32 cellular contexts compared by ENCODE assay signal in genomic region chr2:70603066-70603465, GRCh38. TPM values are rescaled to one million over a fixed set of nuclear protein-coding genes. Genes with fewer than 3 reads are reported as not detected.
A peak's percentile ranks its signal among the peaks of the same experiment; 100 is the strongest.
DNase-seq lines count a peak whose midpoint lies in the region; ATAC-seq and TF ChIP-seq lines count a peak whose summit lies in the region.
"Had no signal": no experiment of that assay in that cellular context is flagged by ENCODE, and none has a peak within 500 bp of the region (broad histone marks: within the 10 kb centered on the region; RNA-seq: fewer than 3 reads in every experiment).

No MANE protein-coding gene starts in this region.

- H3K36me3 ChIP-seq in HCT116 (ENCODE audit: control insufficient read depth in 1 of 2, insufficient read depth in 2 of 2, low read length in 2 of 2) = no peaks in the 10 kb centered on the region
- no peaks in the 10 kb centered on the region for H3K36me3 ChIP-seq in upper lobe of left lung
- H3K36me3 ChIP-seq: brain microvascular endothelial cell, heart right ventricle, right lobe of liver, upper lobe of right lung had no signal

- H2AFZ ChIP-seq in HCT116 (ENCODE audit: low read depth, low read length, poor library complexity, severe bottlenecking) = peak overlapping the region; percentile 72

- TF ChIP-seq POLR2A in HCT116 (IDR thresholded peaks at IDR 0.05; ENCODE audit: borderline replicate concordance, extremely low read depth, insufficient read depth, insufficient read length) = no peak
- TF ChIP-seq POLR2A in upper lobe of left lung (IDR thresholded peaks at IDR 0.05) = no peak

- H3K9ac ChIP-seq in HCT116 (ENCODE audit: low read length) = no peak overlapping the region

- no TSS peak for BruUV-seq in HCT116 (replicated peaks; lab: Mats Ljungman, UMichigan)

- H4K20me1 ChIP-seq in HCT116 (ENCODE audit: insufficient read depth) = no peaks in the 10 kb centered on the region

- H3K4me1 Mint-ChIP-seq in activated CD8-positive, alpha-beta T cell treated with anti-CD3 and anti-CD28 coated beads for 36 hours (ENCODE audit: low read depth) = peaks cover 5% of the 10 kb centered on the region
- H3K4me1 Mint-ChIP-seq in activated CD8-positive, alpha-beta T cell treated with anti-CD3 and anti-CD28 coated beads, Interleukin-2, amount 10 ng/mL, durations not matched to agents 7 days and 5 days (ENCODE audit: low read depth) = peaks cover 5% of the 10 kb centered on the region
- H3K4me1 Mint-ChIP-seq in T-helper 17 cell (peaks cover 12% of the 10 kb centered on the region), neural crest cell (peaks cover 7% of the 10 kb centered on the region)
- H3K4me1 Mint-ChIP-seq: IgD-negative memory B cell; stimulated activated memory B cell treated with anti-CD40 and anti-IgM and Interleukin-4, amounts not matched to agents 10 μg/mL and 1 μg/mL and 100 μg/mL, for 72 hours had no signal

- TF ChIP-seq RAD21 in HCT116 (IDR thresholded peaks at IDR 0.05; ENCODE audit: low read depth) = no peak

- ATAC-seq in activated CD8-positive, alpha-beta T cell treated with anti-CD3 and anti-CD28 coated beads for 36 hours = no peak
- no peak for ATAC-seq in activated CD8-positive, alpha-beta T cell treated with anti-CD3 and anti-CD28 coated beads, Interleukin-2, amount 10 ng/mL, durations not matched to agents 7 days and 5 days
- ATAC-seq in HCT116 (no peak), T-helper 17 cell (no peak), HG03520 (IDR thresholded peaks at IDR 0.05; ENCODE audit: unreplicated experiment) (no peak), upper lobe of left lung (ENCODE audit: low FRiP score in 2 of 2) (no peak)
- ATAC-seq: heart right ventricle; left cardiac atrium; right lobe of liver; stimulated activated memory B cell treated with anti-CD40 and anti-IgM and Interleukin-4, amounts not matched to agents 10 μg/mL and 1 μg/mL and 100 μg/mL, for 72 hours; upper lobe of right lung had no signal

- RAD21 ChIA-PET in HCT116 (lab: Charles Lee; ENCODE audit: low non-redundant PET in 1 of 2, low total read pairs in 2 of 2, uncharacterized antibody in 2 of 2, unreplicated experiment in 2 of 2) = no interaction called here

- CTCF ChIA-PET in activated CD8-positive, alpha-beta T cell treated with anti-CD3 and anti-CD28 coated beads for 36 hours (lab: Charles Lee) = interaction anchor here (1.5 to 2.1 kb wide), 2 partner anchors 14 to 15 kb away, joined by 3 to 8 read pairs; no protein-coding TSS in a partner anchor
- CTCF ChIA-PET in activated CD8-positive, alpha-beta T cell treated with anti-CD3 and anti-CD28 coated beads, Interleukin-2, amount 10 ng/mL, durations not matched to agents 7 days and 5 days (lab: Charles Lee) = interaction anchor here (1.4 kb wide), 1 partner anchor 14 kb away, joined by 4 read pairs; no protein-coding TSS in a partner anchor
- CTCF ChIA-PET in HCT116 (lab: Charles Lee) = interaction anchor here (1.6 kb wide), 1 partner anchor 14 kb away, joined by 5 read pairs; no protein-coding TSS in a partner anchor

- H3K79me2 ChIP-seq in HCT116 (ENCODE audit: insufficient read depth, low read length) = no peaks in the 10 kb centered on the region

- H3K36me3 Mint-ChIP-seq in activated CD8-positive, alpha-beta T cell treated with anti-CD3 and anti-CD28 coated beads for 36 hours (ENCODE audit: low read depth) = no peaks in the 10 kb centered on the region
- no peaks in the 10 kb centered on the region for H3K36me3 Mint-ChIP-seq in activated CD8-positive, alpha-beta T cell treated with anti-CD3 and anti-CD28 coated beads, Interleukin-2, amount 10 ng/mL, durations not matched to agents 7 days and 5 days (ENCODE audit: low read depth)
- H3K36me3 Mint-ChIP-seq in T-helper 17 cell (ENCODE audit: low read depth) = peaks cover 3% of the 10 kb centered on the region
- H3K36me3 Mint-ChIP-seq in neural crest cell (ENCODE audit: low read depth) = peaks cover 2% of the 10 kb centered on the region
- H3K36me3 Mint-ChIP-seq: IgD-negative memory B cell; stimulated activated memory B cell treated with anti-CD40 and anti-IgM and Interleukin-4, amounts not matched to agents 10 μg/mL and 1 μg/mL and 100 μg/mL, for 72 hours had no signal

- no peaks in the 10 kb centered on the region for H3K9me2 ChIP-seq in HCT116 (ENCODE audit: insufficient read depth)

- intact Hi-C loops in activated CD8-positive, alpha-beta T cell treated with anti-CD3 and anti-CD28 coated beads for 36 hours (cut with micrococcal nuclease) = no loop called here
- intact Hi-C loops in HCT116 (cut with micrococcal nuclease) = no loop called here

- TF ChIP-seq CTCF in activated CD8-positive, alpha-beta T cell treated with anti-CD3 and anti-CD28 coated beads for 36 hours (IDR thresholded peaks at IDR 0.05) = peak; percentile 34
- TF ChIP-seq CTCF in HCT116 (IDR thresholded peaks at IDR 0.05 in 2 of 3, conservative IDR thresholded peaks at IDR 0.05 in 1 of 3; ENCODE audit: borderline replicate concordance in 1 of 3, insufficient read depth in 1 of 3, low read depth in 2 of 3, low read length in 2 of 3) = no peak; a peak in 1 of 6 replicates
- peak; percentile 44 for TF ChIP-seq CTCF in neural crest cell (conservative IDR thresholded peaks at IDR 0.05)
- TF ChIP-seq CTCF in upper lobe of left lung (IDR thresholded peaks at IDR 0.05) = no peak

- H3K9me3 ChIP-seq in HCT116 (ENCODE audit: control insufficient read depth in 1 of 2, insufficient read depth in 1 of 2, low read depth in 1 of 2, low read length in 2 of 2) (no peaks in the 10 kb centered on the region), T-helper 17 cell (ENCODE audit: control insufficient read depth, low read length, poor library complexity, severe bottlenecking) (peaks cover 3% of the 10 kb centered on the region), upper lobe of left lung (peaks cover 0 to 5% (median 2%) of the 10 kb centered on the region in 4 donors)
- H3K9me3 ChIP-seq: right lobe of liver, upper lobe of right lung had no signal

- DNase-seq in activated CD8-positive, alpha-beta T cell treated with anti-CD3 and anti-CD28 coated beads for 36 hours = no peak
- DNase-seq in activated CD8-positive, alpha-beta T cell treated with anti-CD3 and anti-CD28 coated beads, Interleukin-2, amount 10 ng/mL, durations not matched to agents 7 days and 5 days = no peak
- no peak for DNase-seq in HCT116 (ENCODE audit: low read depth, low spot score)
- DNase-seq in T-helper 17 cell = no peak
- DNase-seq in neural crest cell (ENCODE audit: low read depth, low spot score) = no peak
- no peak for DNase-seq in nucleus accumbens (lab: John Stamatoyannopoulos, UW)
- no peak for DNase-seq in upper lobe of left lung
- DNase-seq: activated CD4-positive, alpha-beta T cell treated with anti-CD3 and anti-CD28 coated beads, Interleukin-2, amount 50 U/mL, for 1 hour; activated naive CD4-positive, alpha-beta T cell treated with anti-CD3 and anti-CD28 coated beads, Interleukin-2, amount 50 U/mL, for 16 hours; amniotic stem cell; brain microvascular endothelial cell; effector CD8-positive, alpha-beta T cell; erythroblast; GOT3; heart right ventricle; left cardiac atrium; NCI-H1417; NCI-H2081; NCI-H2227 treated with DMSO at 0.1 percent for 48 hours; NCI-H526 treated with DMSO at 0.1 percent for 48 hours; right lobe of liver; RPMI8226; stimulated activated CD4-positive, alpha-beta T cell treated with anti-CD3 and anti-CD28 coated beads, Interleukin-12 subunit alpha, Interleukin-12 subunit beta, amount 100 ng/mL, for 4 hours; stimulated activated CD4-positive, alpha-beta T cell treated with anti-CD3 and anti-CD28 coated beads, Interleukin-4, amount 100 ng/mL, for 4 hours; substantia nigra; upper lobe of right lung had no signal

- H3K9me3 Mint-ChIP-seq in activated CD8-positive, alpha-beta T cell treated with anti-CD3 and anti-CD28 coated beads for 36 hours = peaks cover 3% of the 10 kb centered on the region
- peaks cover 3% of the 10 kb centered on the region for H3K9me3 Mint-ChIP-seq in activated CD8-positive, alpha-beta T cell treated with anti-CD3 and anti-CD28 coated beads, Interleukin-2, amount 10 ng/mL, durations not matched to agents 7 days and 5 days (ENCODE audit: insufficient read depth)
- H3K9me3 Mint-ChIP-seq in neural crest cell = peaks cover 3% of the 10 kb centered on the region
- H3K9me3 Mint-ChIP-seq: stimulated activated memory B cell treated with anti-CD40 and anti-IgM and Interleukin-4, amounts not matched to agents 10 μg/mL and 1 μg/mL and 100 μg/mL, for 72 hours; T-helper 2 cell treated with Interferon-gamma antibody and Interleukin-4, amounts not matched to agents 5 μg/mL and 100 μg/mL, for 36 hours had no signal

- POLR2A ChIA-PET in activated CD8-positive, alpha-beta T cell treated with anti-CD3 and anti-CD28 coated beads for 36 hours (lab: Charles Lee) = no interaction called here
- POLR2A ChIA-PET in activated CD8-positive, alpha-beta T cell treated with anti-CD3 and anti-CD28 coated beads, Interleukin-2, amount 10 ng/mL, durations not matched to agents 7 days and 5 days (lab: Charles Lee) = no interaction called here
- POLR2A ChIA-PET in HCT116 (lab: Charles Lee) = no interaction called here

- no peaks in the 10 kb centered on the region for H3K27me3 ChIP-seq in HCT116 (ENCODE audit: insufficient read depth, low read length)
- H3K27me3 ChIP-seq in upper lobe of left lung = no peaks in the 10 kb centered on the region
- H3K27me3 ChIP-seq: brain microvascular endothelial cell, right lobe of liver had no signal

- no peak overlapping the region for H3K27ac Mint-ChIP-seq in activated CD8-positive, alpha-beta T cell treated with anti-CD3 and anti-CD28 coated beads for 36 hours
- H3K27ac Mint-ChIP-seq in activated CD8-positive, alpha-beta T cell treated with anti-CD3 and anti-CD28 coated beads, Interleukin-2, amount 10 ng/mL, durations not matched to agents 7 days and 5 days = no peak overlapping the region
- H3K27ac Mint-ChIP-seq in T-helper 17 cell (peak overlapping the region; percentile 57), neural crest cell (ENCODE audit: unreplicated experiment) (no peak overlapping the region)
- H3K27ac Mint-ChIP-seq: IgD-negative memory B cell; stimulated activated memory B cell treated with anti-CD40 and anti-IgM and Interleukin-4, amounts not matched to agents 10 μg/mL and 1 μg/mL and 100 μg/mL, for 72 hours; T-helper 2 cell treated with Interferon-gamma antibody and Interleukin-4, amounts not matched to agents 5 μg/mL and 100 μg/mL, for 36 hours had no signal

- no peak overlapping the region for H3K4me2 ChIP-seq in HCT116 (ENCODE audit: low read length)

- H3K27me3 Mint-ChIP-seq in activated CD8-positive, alpha-beta T cell treated with anti-CD3 and anti-CD28 coated beads for 36 hours = peaks cover 3% of the 10 kb centered on the region
- H3K27me3 Mint-ChIP-seq in activated CD8-positive, alpha-beta T cell treated with anti-CD3 and anti-CD28 coated beads, Interleukin-2, amount 10 ng/mL, durations not matched to agents 7 days and 5 days (ENCODE audit: low read depth) = peaks cover 18% of the 10 kb centered on the region
- H3K27me3 Mint-ChIP-seq in T-helper 17 cell (peaks cover 38% of the 10 kb centered on the region), neural crest cell (ENCODE audit: low read depth) (no peaks in the 10 kb centered on the region)

- no peak overlapping the region for H3K4me3 Mint-ChIP-seq in activated CD8-positive, alpha-beta T cell treated with anti-CD3 and anti-CD28 coated beads for 36 hours
- no peak overlapping the region for H3K4me3 Mint-ChIP-seq in activated CD8-positive, alpha-beta T cell treated with anti-CD3 and anti-CD28 coated beads, Interleukin-2, amount 10 ng/mL, durations not matched to agents 7 days and 5 days
- H3K4me3 Mint-ChIP-seq in T-helper 17 cell = no peak overlapping the region
- no peak overlapping the region for H3K4me3 Mint-ChIP-seq in neural crest cell
- H3K4me3 Mint-ChIP-seq: IgD-negative memory B cell; stimulated activated memory B cell treated with anti-CD40 and anti-IgM and Interleukin-4, amounts not matched to agents 10 μg/mL and 1 μg/mL and 100 μg/mL, for 72 hours; T-helper 2 cell treated with Interferon-gamma antibody and Interleukin-4, amounts not matched to agents 5 μg/mL and 100 μg/mL, for 36 hours had no signal

- H3K27ac ChIP-seq in HCT116 (ENCODE audit: low read depth, low read length) = no peak overlapping the region
- H3K27ac ChIP-seq in upper lobe of left lung = no peak overlapping the region
- H3K27ac ChIP-seq: brain microvascular endothelial cell, C4-2B, heart right ventricle, right lobe of liver, SK-N-MC, upper lobe of right lung had no signal

- H3K4me3 ChIP-seq in HCT116 (replicated peaks in 1 of 2; ENCODE audit: low read depth in 1 of 2, low read length in 2 of 2) (no peak overlapping the region), upper lobe of left lung (no peak overlapping the region)
- H3K4me3 ChIP-seq: heart right ventricle, right lobe of liver, SK-N-MC, upper lobe of right lung had no signal

- H3K4me1 ChIP-seq in HCT116 (ENCODE audit: control insufficient read depth in 1 of 2, insufficient read depth in 2 of 2, low read length in 2 of 2) (peaks cover 0 to 1% of the 10 kb centered on the region in 2 experiments; a peak in 2 of 4 replicates), upper lobe of left lung (no peaks in the 10 kb centered on the region)
- H3K4me1 ChIP-seq: heart right ventricle, right lobe of liver, upper lobe of right lung had no signal

- no peak for TF ChIP-seq EP300 in upper lobe of left lung (IDR thresholded peaks at IDR 0.05)

RNA-seq across cellular contexts. Expression of gene TGFA, which starts 49.4 kb away (rescaled TPM):
- under 1 TPM; 0.25 to 0.38 TPM for total RNA-seq in activated CD8-positive, alpha-beta T cell treated with anti-CD3 and anti-CD28 coated beads for 36 hours
- total RNA-seq in activated CD8-positive, alpha-beta T cell treated with anti-CD3 and anti-CD28 coated beads, Interleukin-2, amount 10 ng/mL, durations not matched to agents 7 days and 5 days = under 1 TPM in 1 of 2 experiments, not detected in 1; 0.13 TPM
- total RNA-seq in HCT116 (2021; ENCODE audit: unreplicated experiment) (50.1 TPM), T-helper 17 cell (1 to 10 TPM; 1.9 to 3.8 TPM), neural crest cell (1.1 and 1.4 TPM in 2 replicates), upper lobe of left lung (10 to 100 TPM in 3 of 6 donors, 1 to 10 TPM in 3; 4.2 to 19.6 (median 10.7) TPM)
- polyA plus RNA-seq in HCT116 (2012) = 42.6 and 43.6 TPM in 2 replicates

Comparison
In these comparisons a context has a peak if more than half of its experiments do, and no peak if none do; other contexts are left out.
1. CTCF ChIP-seq: peak in activated CD8-positive, alpha-beta T cell treated with anti-CD3 and anti-CD28 coated beads for 36 hours (single experiment) and neural crest cell (single experiment); none in HCT116 (0 of 3) and upper lobe of left lung (0 of 6).